ENCODE assay signal across 30 cellular contexts in the genomic region with DNA sequence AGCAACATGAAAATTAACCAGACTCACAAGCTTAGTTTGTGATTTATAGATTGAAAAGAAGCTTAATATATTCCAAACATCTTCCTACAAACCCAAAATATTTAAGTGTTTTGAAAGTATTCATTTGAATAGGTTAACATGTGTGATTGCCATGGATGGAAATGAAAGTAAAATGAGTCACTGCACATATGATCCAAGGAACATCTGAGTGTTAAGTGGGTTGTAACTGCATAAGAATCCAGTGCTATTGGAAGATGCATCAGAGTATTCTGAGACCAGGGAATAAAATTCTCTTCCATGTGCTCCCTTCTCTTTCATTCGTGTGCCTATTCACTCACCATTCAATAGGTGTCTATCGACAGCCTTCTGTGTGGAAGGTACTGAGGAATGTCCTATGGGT.
DNase-seq lines count a peak whose midpoint lies in the region; FAIRE-seq and TF ChIP-seq lines count a peak whose summit lies in the region.
"Had no signal": no experiment of that assay in that cellular context is flagged by ENCODE, and none has a peak within 500 bp of the region (broad histone marks: within the 10 kb centered on the region; RNA-seq: fewer than 3 reads in every experiment).

No MANE protein-coding gene starts in this region.

- no peaks in the 10 kb centered on the region for H3K36me3 Mint-ChIP-seq in activated T-helper 2 cell treated with anti-CD3 and anti-CD28 coated beads, Interferon-gamma antibody, Interleukin-2, Interleukin-4, amounts not matched to agents 10 μg/mL and 5 μg/mL and 100 μg/mL, durations not matched to agents 14 hours and 24 hours and 36 hours (ENCODE audit: low read depth)
- H3K36me3 Mint-ChIP-seq: activated naive CD8-positive, alpha-beta T cell; CD8-positive, alpha-beta T cell had no signal

- H3K27me3 ChIP-seq in bronchial epithelial cell (ENCODE audit: control insufficient read depth, insufficient read depth, low read length) (no peaks in the 10 kb centered on the region), mesendoderm (ENCODE audit: insufficient read depth, low read length, poor library complexity) (no peaks in the 10 kb centered on the region)
- H3K27me3 ChIP-seq: MG63, neutrophil, Peyer's patch, SJCRH30 had no signal

- H3K56ac ChIP-seq in mesendoderm (ENCODE audit: low read length), result no peak overlapping the region

- no peaks in the 10 kb centered on the region for H3K79me2 ChIP-seq in mesendoderm (ENCODE audit: control insufficient read depth, insufficient read depth, low read length)

- H3K27ac Mint-ChIP-seq in activated T-helper 2 cell treated with anti-CD3 and anti-CD28 coated beads, Interferon-gamma antibody, Interleukin-2, Interleukin-4, amounts not matched to agents 10 μg/mL and 5 μg/mL and 100 μg/mL, durations not matched to agents 14 hours and 24 hours and 36 hours, result no peak overlapping the region
- H3K27ac Mint-ChIP-seq: activated CD8-positive, alpha-beta T cell treated with anti-CD3 and anti-CD28 coated beads, Interleukin-2, amount 10 ng/mL, durations not matched to agents 7 days and 5 days; activated naive CD8-positive, alpha-beta T cell; B cell; CD8-positive, alpha-beta T cell; memory B cell; T-helper 17 cell had no signal

- H2BK5ac ChIP-seq in mesendoderm (ENCODE audit: low read length), result no peak overlapping the region

- no peak overlapping the region for H3K4me3 ChIP-seq in bronchial epithelial cell (ENCODE audit: low read depth, low read length)
- no peak overlapping the region for H3K4me3 ChIP-seq in mesendoderm (ENCODE audit: low read length)
- H3K4me3 ChIP-seq: MG63, Peyer's patch, psoas muscle, SJCRH30 had no signal

- no peak overlapping the region for H3K23ac ChIP-seq in mesendoderm (ENCODE audit: low read length)

- no peak overlapping the region for H3K27ac ChIP-seq in mesendoderm (ENCODE audit: low read depth, low read length)
- H3K27ac ChIP-seq: neutrophil, Peyer's patch, psoas muscle, SJCRH30 had no signal

- H3K4ac ChIP-seq in mesendoderm (ENCODE audit: low read depth, low read length), result no peak overlapping the region

- H3K36me3 ChIP-seq in bronchial epithelial cell (ENCODE audit: control insufficient read depth, insufficient read depth, low read length), result no peaks in the 10 kb centered on the region
- H3K36me3 ChIP-seq in mesendoderm (ENCODE audit: control insufficient read depth, insufficient read depth, low read length), result no peaks in the 10 kb centered on the region
- H3K36me3 ChIP-seq: MG63, neutrophil, Peyer's patch, SJCRH30 had no signal

- TF ChIP-seq CTCF in bronchial epithelial cell (IDR thresholded peaks at IDR 0.05; ENCODE audit: insufficient read depth, low read length, severe bottlenecking), result no peak

- no peaks in the 10 kb centered on the region for H3K4me1 Mint-ChIP-seq in activated T-helper 2 cell treated with anti-CD3 and anti-CD28 coated beads, Interferon-gamma antibody, Interleukin-2, Interleukin-4, amounts not matched to agents 10 μg/mL and 5 μg/mL and 100 μg/mL, durations not matched to agents 14 hours and 24 hours and 36 hours (ENCODE audit: low read depth)
- H3K4me1 Mint-ChIP-seq: B cell, T-helper 17 cell had no signal

- intact Hi-C loops in activated T-helper 2 cell treated with anti-CD3 and anti-CD28 coated beads, Interferon-gamma antibody, Interleukin-2, Interleukin-4, amounts not matched to agents 10 μg/mL and 5 μg/mL and 100 μg/mL, durations not matched to agents 14 hours and 24 hours and 36 hours (cut with micrococcal nuclease), result no loop called here

- H2BK15ac ChIP-seq in mesendoderm (replicated peaks; ENCODE audit: low read depth), result no peak overlapping the region

- no peak overlapping the region for H3K9ac ChIP-seq in mesendoderm (ENCODE audit: low read length)

- WGBS in mesendoderm (ENCODE audit: extremely low coverage, insufficient coverage, low lambda C conversion rate), result no CpG with 5 or more reads among the region's 2 CpGs

- no peaks in the 10 kb centered on the region for H3K4me1 ChIP-seq in mesendoderm (ENCODE audit: control insufficient read depth, low read depth, low read length)
- H3K4me1 ChIP-seq: Peyer's patch, psoas muscle, SJCRH30 had no signal

- H2BK120ac ChIP-seq in mesendoderm (ENCODE audit: low read depth, low read length), result no peak overlapping the region

- no peak overlapping the region for H2AK5ac ChIP-seq in mesendoderm (ENCODE audit: low read length)

- no peaks in the 10 kb centered on the region for H3K27me3 Mint-ChIP-seq in activated T-helper 2 cell treated with anti-CD3 and anti-CD28 coated beads, Interferon-gamma antibody, Interleukin-2, Interleukin-4, amounts not matched to agents 10 μg/mL and 5 μg/mL and 100 μg/mL, durations not matched to agents 14 hours and 24 hours and 36 hours (ENCODE audit: low read depth)
- H3K27me3 Mint-ChIP-seq: activated naive CD8-positive, alpha-beta T cell; B cell; memory B cell; T-helper 17 cell had no signal

- no peaks in the 10 kb centered on the region for H3K79me1 ChIP-seq in mesendoderm (ENCODE audit: low read length)

- H3K18ac ChIP-seq in mesendoderm (ENCODE audit: low read length), result no peak overlapping the region

- no peak overlapping the region for H3K4me2 ChIP-seq in mesendoderm (ENCODE audit: low read length)

- no peak overlapping the region for H4K5ac ChIP-seq in mesendoderm (ENCODE audit: low read length)

- no peak overlapping the region for H3K4me3 Mint-ChIP-seq in activated T-helper 2 cell treated with anti-CD3 and anti-CD28 coated beads, Interferon-gamma antibody, Interleukin-2, Interleukin-4, amounts not matched to agents 10 μg/mL and 5 μg/mL and 100 μg/mL, durations not matched to agents 14 hours and 24 hours and 36 hours (ENCODE audit: low read depth)
- H3K4me3 Mint-ChIP-seq: activated CD8-positive, alpha-beta T cell treated with anti-CD3 and anti-CD28 coated beads, Interleukin-2, amount 10 ng/mL, durations not matched to agents 7 days and 5 days; activated naive CD8-positive, alpha-beta T cell; B cell; CD8-positive, alpha-beta T cell; memory B cell; T-helper 17 cell had no signal

- DNase-seq in A172 (ENCODE audit: low spot score) (peak; percentile 23), HPDE6-E6E7 (ENCODE audit: extremely low spot score) (peak; percentile 5), bronchial epithelial cell (ENCODE audit: low read depth) (peak; percentile 71), foreskin melanocyte (peak; percentile 10), NCI-H748 treated with DMSO at 0.1 percent for 48 hours (lab: John Stamatoyannopoulos, UW) (no peak), NCI-H2029 treated with DMSO at 0.1 percent for 48 hours (lab: John Stamatoyannopoulos, UW) (no peak), mesendoderm (no peak)
- DNase-seq in activated T-helper 2 cell treated with anti-CD3 and anti-CD28 coated beads, Interferon-gamma antibody, Interleukin-2, Interleukin-4, amounts not matched to agents 10 μg/mL and 5 μg/mL and 100 μg/mL, durations not matched to agents 14 hours and 24 hours and 36 hours (ENCODE audit: low spot score), result no peak
- DNase-seq: 8988T; activated CD8-positive, alpha-beta T cell treated with anti-CD3 and anti-CD28 coated beads, Interleukin-2, amount 10 ng/mL, durations not matched to agents 7 days and 5 days; aorta; CD8-positive, alpha-beta T cell; central memory CD4-positive, alpha-beta T cell; left colon; MG63; NCI-H1105 treated with DMSO at 0.1 percent for 48 hours; NCI-H2029; NCI-H2227 treated with DMSO at 0.1 percent for 48 hours; NCI-H69; Peyer's patch; psoas muscle; SJCRH30; stimulated activated naive CD4-positive, alpha-beta T cell treated with Interleukin-2 at 50 U/mL for 16 hours; T-helper 17 cell had no signal

- FAIRE-seq in bronchial epithelial cell (lab: Jason Lieb, UNC), result no peak
- FAIRE-seq: endometrium, H1 had no signal

- peaks cover 5% of the 10 kb centered on the region for H3K9me3 Mint-ChIP-seq in activated T-helper 2 cell treated with anti-CD3 and anti-CD28 coated beads, Interferon-gamma antibody, Interleukin-2, Interleukin-4, amounts not matched to agents 10 μg/mL and 5 μg/mL and 100 μg/mL, durations not matched to agents 14 hours and 24 hours and 36 hours
- H3K9me3 Mint-ChIP-seq: CD8-positive, alpha-beta T cell had no signal

- H4K8ac ChIP-seq in mesendoderm (ENCODE audit: low read depth, low read length), result no peak overlapping the region

Comparison
In these comparisons a context has a peak if more than half of its experiments do, and no peak if none do; other contexts are left out.
1. DNase-seq: peak in A172 (single experiment), HPDE6-E6E7 (single experiment), bronchial epithelial cell (single experiment) and foreskin melanocyte (single experiment); none in NCI-H748 treated with DMSO at 0.1 percent for 48 hours (single experiment), activated T-helper 2 cell treated with anti-CD3 and anti-CD28 coated beads, Interferon-gamma antibody, Interleukin-2, Interleukin-4, amounts not matched to agents 10 μg/mL and 5 μg/mL and 100 μg/mL, durations not matched to agents 14 hours and 24 hours and 36 hours (single experiment), NCI-H2029 treated with DMSO at 0.1 percent for 48 hours (single experiment) and mesendoderm (single experiment).